9 cellular contexts compared by ENCODE assay signal in genomic region chr20:64101731-64102621, GRCh38. TPM values are rescaled to one million over a fixed set of nuclear protein-coding genes. Genes with fewer than 3 reads are reported as not detected.
DNase-seq lines count a peak whose midpoint lies in the region; ATAC-seq, FAIRE-seq and TF ChIP-seq lines count a peak whose summit lies in the region.
"Had no signal": no experiment of that assay in that cellular context is flagged by ENCODE, and none has a peak within 500 bp of the region (broad histone marks: within the 10 kb centered on the region; RNA-seq: fewer than 3 reads in every experiment).

No MANE protein-coding gene starts in this region.

- no peak overlapping the region for H2BK120ac ChIP-seq in H1 (replicated peaks; ENCODE audit: low read depth, low read length)

- TF ChIP-seq CTCF in H1 (IDR thresholded peaks at IDR 0.05; ENCODE audit: control extremely low read depth in 1 of 3, insufficient read depth in 1 of 3, low read depth in 1 of 3, low read length in 3 of 3) (peak; percentile 71 to 87 (median 78)), nephron progenitor cell (IDR thresholded peaks at IDR 0.05) (peak; percentile 76), type B pancreatic cell (conservative IDR thresholded peaks at IDR 0.05) (peak; percentile 88)

- peak overlapping the region; percentile 48 for H4K5ac ChIP-seq in H1 (ENCODE audit: insufficient read length, low read depth, low read length)

- H3K9me3 Mint-ChIP-seq in nephron progenitor cell (peaks cover under 1% of the 10 kb centered on the region), type B pancreatic cell (no peaks in the 10 kb centered on the region)

- no peak overlapping the region for H4K91ac ChIP-seq in H1 (replicated peaks; ENCODE audit: insufficient read length, low read length)

- peak overlapping the region; percentile 37 to 71 (median 52) for H3K4me3 ChIP-seq in H1 (ENCODE audit: extremely low read depth in 1 of 4, insufficient read depth in 2 of 4, low read depth in 3 of 4, low read length in 4 of 4)

- no peak for FAIRE-seq in H1 (lab: Jason Lieb, UNC)
- FAIRE-seq: TTC549 had no signal

- no peak overlapping the region for H3K56ac ChIP-seq in H1 (replicated peaks; ENCODE audit: insufficient read length, low read depth, low read length)

- H2BK12ac ChIP-seq in H1 (ENCODE audit: low read depth, low read length) = no peak overlapping the region

- H2BK15ac ChIP-seq in H1 (ENCODE audit: low read length) = no peak overlapping the region

- peaks cover 0 to 8% (median 3%) of the 10 kb centered on the region in 4 experiments; a peak in 3 of 7 replicates for H3K4me1 ChIP-seq in H1 (replicated peaks in 1 of 4; ENCODE audit: control insufficient read depth in 3 of 4, insufficient read depth in 4 of 4, low read length in 3 of 4)

- POLR2A ChIA-PET in H1 (lab: Charles Lee; ENCODE audit: partially characterized antibody) = no interaction called here

- H3K79me1 ChIP-seq in H1 (ENCODE audit: low read depth, low read length) = no peaks in the 10 kb centered on the region; the same call in 1 of the 2 replicates

- H3K4me1 Mint-ChIP-seq in nephron progenitor cell = peaks cover 26% of the 10 kb centered on the region
- peaks cover 5% of the 10 kb centered on the region for H3K4me1 Mint-ChIP-seq in type B pancreatic cell (ENCODE audit: unreplicated experiment)

- peak overlapping the region; percentile 80 for H3K4me3 Mint-ChIP-seq in nephron progenitor cell
- peak overlapping the region; percentile 84 for H3K4me3 Mint-ChIP-seq in type B pancreatic cell

- peak overlapping the region; percentile 91; the same call in 1 of the 2 replicates for H2AFZ ChIP-seq in H1 (ENCODE audit: low read length)

- peak overlapping the region; percentile 91; the same call in 1 of the 2 replicates for H4K8ac ChIP-seq in H1 (ENCODE audit: extremely low read depth, insufficient read depth, low read length)

- 20% methylated on average over 30 of the region's 64 CpGs; no CpG with 5 or more reads in 1 of the 2 experiments for WGBS in H1 (ENCODE audit: extremely low coverage in 1 of 2, insufficient coverage in 1 of 2, insufficient read length in 1 of 2, insufficient replicate concordance in 2 of 2, low coverage in 1 of 2, low lambda C conversion rate in 2 of 2, missing lambda C conversion rate in 1 of 2), 2 experiments

- no peak for ATAC-seq in GM21390 (IDR thresholded peaks at IDR 0.05; ENCODE audit: unreplicated experiment)
- ATAC-seq in GM18498 (IDR thresholded peaks at IDR 0.05; ENCODE audit: unreplicated experiment) = no peak

- H3K18ac ChIP-seq in H1 (ENCODE audit: extremely low read depth, low read length) = peak overlapping the region; percentile 78

- H3K36me3 Mint-ChIP-seq in nephron progenitor cell (ENCODE audit: low read depth) (peaks cover 1% of the 10 kb centered on the region), type B pancreatic cell (no peaks in the 10 kb centered on the region)

- no peak overlapping the region for H3K27ac ChIP-seq in H1 (ENCODE audit: low read depth, low read length)

- DNase-seq in GM03348 (ENCODE audit: low spot score) (peak; percentile 70), NCI-H146 (lab: John Stamatoyannopoulos, UW) (peak; percentile 68), H1 (ENCODE audit: low read depth in 1 of 2, low spot score in 2 of 2) (peak in 1 of 2 experiments; percentile 94), nephron progenitor cell (peak; percentile 85), type B pancreatic cell (ENCODE audit: extremely low spot score, unreplicated experiment) (no peak)
- peak; percentile 73 to 77 for DNase-seq in activated CD4-positive, alpha-beta T cell treated with anti-CD3 and anti-CD28 coated beads, Interleukin-2, amount 50 U/mL, for 48 hours

- H2BK5ac ChIP-seq in H1 (ENCODE audit: low read depth, low read length) = no peak overlapping the region

- no peaks in the 10 kb centered on the region for H3K79me2 ChIP-seq in H1 (ENCODE audit: control insufficient read depth in 1 of 2, insufficient read depth in 2 of 2, low read length in 2 of 2)

- H3K4me2 ChIP-seq in H1 (ENCODE audit: insufficient read depth in 1 of 2, low read depth in 2 of 2, low read length in 2 of 2) = peak overlapping the region; percentile 48 to 97

- H3K4ac ChIP-seq in H1 (replicated peaks; ENCODE audit: insufficient read length, low read depth, low read length) = no peak overlapping the region

- no peaks in the 10 kb centered on the region for H3K36me3 ChIP-seq in H1 (ENCODE audit: control insufficient read depth in 2 of 4, insufficient read depth in 4 of 4, low read length in 3 of 4)

- CTCF ChIA-PET in H1 (lab: Charles Lee; ENCODE audit: partially characterized antibody) = interaction anchor here (0.6 to 5.0 kb wide), 25 partner anchors 8 to 302 kb away, joined by 3 to 41 read pairs (median 4); partner anchors contain the start of genes LKAAEAR1, OPRL1, PRPF6 and RGS19

- peak; percentile 60 to 76 for TF ChIP-seq RAD21 in H1 (IDR thresholded peaks at IDR 0.05 in 1 of 2, conservative IDR thresholded peaks at IDR 0.05 in 1 of 2; ENCODE audit: low read depth in 2 of 2, low read length in 2 of 2)

- H3K14ac ChIP-seq in H1 (ENCODE audit: insufficient read length) = no peak overlapping the region

- no peak overlapping the region for H2AK5ac ChIP-seq in H1 (ENCODE audit: low read depth, low read length)

- no peak overlapping the region for H3K23ac ChIP-seq in H1 (ENCODE audit: insufficient read length)

- 0 out of 7 replicates have a peak overlapping the region, but pooled peaks of 1 of the 4 experiments have one; percentile 17 for H3K9ac ChIP-seq in H1 (replicated peaks in 1 of 4; ENCODE audit: extremely low read depth in 1 of 4, low read depth in 3 of 4, low read length in 3 of 4)

- H3K27me3 ChIP-seq in H1 (replicated peaks in 1 of 4; ENCODE audit: control insufficient read depth in 3 of 4, extremely low read depth in 1 of 4, insufficient read depth in 3 of 4, low read length in 3 of 4) = peaks cover 2 to 26% (median 21%) of the 10 kb centered on the region in 4 experiments

- H3K9me3 ChIP-seq in H1 (ENCODE audit: insufficient read depth in 2 of 2, low read depth in 1 of 2, low read length in 1 of 2) = no peaks in the 10 kb centered on the region

- H3K27me3 Mint-ChIP-seq in nephron progenitor cell (ENCODE audit: low read depth, poor library complexity) = peaks cover 38% of the 10 kb centered on the region
- H3K27me3 Mint-ChIP-seq in type B pancreatic cell = peaks cover 42% of the 10 kb centered on the region

- no peak overlapping the region for H3K27ac Mint-ChIP-seq in nephron progenitor cell
- H3K27ac Mint-ChIP-seq in type B pancreatic cell = no peak overlapping the region

- H2BK20ac ChIP-seq in H1 (ENCODE audit: low read length) = no peak overlapping the region

- TF ChIP-seq POLR2A in H1 (IDR thresholded peaks at IDR 0.05; ENCODE audit: control extremely low read depth in 1 of 2, low read depth in 2 of 2, low read length in 2 of 2) = no peak

- TF ChIP-seq EP300 in H1 (IDR thresholded peaks at IDR 0.05; ENCODE audit: borderline replicate concordance in 1 of 2, low read depth in 2 of 2, low read length in 2 of 2) = no peak

- peaks cover 2% of the 10 kb centered on the region; the same call in 1 of the 2 replicates for H3K23me2 ChIP-seq in H1 (ENCODE audit: low read depth, low read length)

- peaks cover 0 to 3% of the 10 kb centered on the region in 2 experiments for H4K20me1 ChIP-seq in H1 (replicated peaks in 1 of 2; ENCODE audit: control insufficient read depth in 1 of 2, insufficient read depth in 2 of 2, low read length in 2 of 2)

RNA-seq across cellular contexts. Expression of gene NPBWR2, which starts 5.4 kb away (rescaled TPM):
- not detected in 2 replicates for total RNA-seq in H1 (2021; fragmentation: NEBNext Ultra II Directional; extraction: Animal tissue kit (Norgen Biotek cat#: 25700))
- polyA plus RNA-seq in H1 (2011; rRNA removed) = not detected in 2 replicates
- not detected for polyA plus RNA-seq in H1 (2011; cell fraction: cytosol; rRNA removed)
- not detected for polyA plus RNA-seq in H1 (2011; cell fraction: nucleus; rRNA removed)
- polyA plus RNA-seq in H1 (2012, experiment 1 of 2) = 0.11 TPM in 1 of 4 replicates, not detected in the others
- not detected for polyA plus RNA-seq in H1 (2012, experiment 2 of 2)
- not detected for polyA plus RNA-seq in H1 (2013, experiment 1 of 2)
- not detected for polyA plus RNA-seq in H1 (2013, experiment 2 of 2)
- not detected in 2 replicates for polyA minus RNA-seq in H1 (2011; rRNA and poly(A)+ RNA removed)
- not detected for polyA minus RNA-seq in H1 (2011; cell fraction: cytosol; rRNA and poly(A)+ RNA removed)
- not detected for polyA minus RNA-seq in H1 (2011; cell fraction: nucleus; rRNA and poly(A)+ RNA removed)
- total RNA-seq in type B pancreatic cell (ENCODE audit: low replicate concordance) = not detected in 2 replicates

RNA-seq across cellular contexts. Expression of gene LKAAEAR1, which starts 17.8 kb away (rescaled TPM):
- 0.41 and 0.52 TPM in 2 replicates for total RNA-seq in H1 (2021; fragmentation: NEBNext Ultra II Directional; extraction: Animal tissue kit (Norgen Biotek cat#: 25700))
- polyA plus RNA-seq in H1 (2011; rRNA removed) = 0.53 and 0.91 TPM in 2 replicates
- polyA plus RNA-seq in H1 (2011; cell fraction: cytosol; rRNA removed) = 0.65 TPM
- polyA plus RNA-seq in H1 (2011; cell fraction: nucleus; rRNA removed) = 0.34 TPM
- 0.24 TPM in 1 of 4 replicates, not detected in the others for polyA plus RNA-seq in H1 (2012, experiment 1 of 2)
- polyA plus RNA-seq in H1 (2012, experiment 2 of 2) = not detected
- 0.20 TPM for polyA plus RNA-seq in H1 (2013, experiment 1 of 2)
- polyA plus RNA-seq in H1 (2013, experiment 2 of 2) = 0.28 TPM
- polyA minus RNA-seq in H1 (2011; rRNA and poly(A)+ RNA removed) = not detected in 2 replicates
- polyA minus RNA-seq in H1 (2011; cell fraction: cytosol; rRNA and poly(A)+ RNA removed) = not detected
- polyA minus RNA-seq in H1 (2011; cell fraction: nucleus; rRNA and poly(A)+ RNA removed) = not detected
- not detected in 2 replicates for total RNA-seq in type B pancreatic cell (ENCODE audit: low replicate concordance)

RNA-seq across cellular contexts. Expression of gene OPRL1, which starts 22.1 kb away (rescaled TPM):
- total RNA-seq in H1 (2021; fragmentation: NEBNext Ultra II Directional; extraction: Animal tissue kit (Norgen Biotek cat#: 25700)) = 0.52 and 0.63 TPM in 2 replicates
- polyA plus RNA-seq in H1 (2011; rRNA removed) = 0.98 and 2.0 TPM in 2 replicates
- 1.3 TPM for polyA plus RNA-seq in H1 (2011; cell fraction: cytosol; rRNA removed)
- polyA plus RNA-seq in H1 (2011; cell fraction: nucleus; rRNA removed) = 2.1 TPM
- 0.52 to 1.4 TPM (median 1.1 TPM) in 4 replicates for polyA plus RNA-seq in H1 (2012, experiment 1 of 2)
- polyA plus RNA-seq in H1 (2012, experiment 2 of 2) = 0.81 TPM
- polyA plus RNA-seq in H1 (2013, experiment 1 of 2) = 0.39 TPM
- 0.46 TPM for polyA plus RNA-seq in H1 (2013, experiment 2 of 2)
- polyA minus RNA-seq in H1 (2011; rRNA and poly(A)+ RNA removed) = 1.2 and 1.4 TPM in 2 replicates
- 1.4 TPM for polyA minus RNA-seq in H1 (2011; cell fraction: cytosol; rRNA and poly(A)+ RNA removed)
- 0.50 TPM for polyA minus RNA-seq in H1 (2011; cell fraction: nucleus; rRNA and poly(A)+ RNA removed)
- 0.50 and 1.9 TPM in 2 replicates for total RNA-seq in type B pancreatic cell (ENCODE audit: low replicate concordance)

RNA-seq across cellular contexts. Expression of gene RGS19, which starts 22.7 kb away (rescaled TPM):
- total RNA-seq in H1 (2021; fragmentation: NEBNext Ultra II Directional; extraction: Animal tissue kit (Norgen Biotek cat#: 25700)) = 12.7 and 13.1 TPM in 2 replicates
- polyA plus RNA-seq in H1 (2011; rRNA removed) = 16.8 and 21.9 TPM in 2 replicates
- 14.6 TPM for polyA plus RNA-seq in H1 (2011; cell fraction: cytosol; rRNA removed)
- polyA plus RNA-seq in H1 (2011; cell fraction: nucleus; rRNA removed) = 18.9 TPM
- polyA plus RNA-seq in H1 (2012, experiment 1 of 2) = 9.5 to 12.1 TPM (median 10.6 TPM) in 4 replicates
- polyA plus RNA-seq in H1 (2012, experiment 2 of 2) = 8.8 TPM
- polyA plus RNA-seq in H1 (2013, experiment 1 of 2) = 9.0 TPM
- 8.9 TPM for polyA plus RNA-seq in H1 (2013, experiment 2 of 2)
- 4.3 and 4.8 TPM in 2 replicates for polyA minus RNA-seq in H1 (2011; rRNA and poly(A)+ RNA removed)
- polyA minus RNA-seq in H1 (2011; cell fraction: cytosol; rRNA and poly(A)+ RNA removed) = 8.7 TPM
- polyA minus RNA-seq in H1 (2011; cell fraction: nucleus; rRNA and poly(A)+ RNA removed) = 6.3 TPM
- total RNA-seq in type B pancreatic cell (ENCODE audit: low replicate concordance) = 8.4 and 9.5 TPM in 2 replicates

RNA-seq across cellular contexts. Expression of gene TCEA2, which starts 39.0 kb away (rescaled TPM):
- 41.4 and 46.3 TPM in 2 replicates for total RNA-seq in H1 (2021; fragmentation: NEBNext Ultra II Directional; extraction: Animal tissue kit (Norgen Biotek cat#: 25700))
- polyA plus RNA-seq in H1 (2011; rRNA removed) = 42.3 and 66.0 TPM in 2 replicates
- polyA plus RNA-seq in H1 (2011; cell fraction: cytosol; rRNA removed) = 52.5 TPM
- polyA plus RNA-seq in H1 (2011; cell fraction: nucleus; rRNA removed) = 118 TPM
- 34.2 to 60.1 TPM (median 48.8 TPM) in 4 replicates for polyA plus RNA-seq in H1 (2012, experiment 1 of 2)
- 35.4 TPM for polyA plus RNA-seq in H1 (2012, experiment 2 of 2)
- 55.3 TPM for polyA plus RNA-seq in H1 (2013, experiment 1 of 2)
- 51.7 TPM for polyA plus RNA-seq in H1 (2013, experiment 2 of 2)
- 9.5 and 12.8 TPM in 2 replicates for polyA minus RNA-seq in H1 (2011; rRNA and poly(A)+ RNA removed)
- polyA minus RNA-seq in H1 (2011; cell fraction: cytosol; rRNA and poly(A)+ RNA removed) = 14.2 TPM
- 35.6 TPM for polyA minus RNA-seq in H1 (2011; cell fraction: nucleus; rRNA and poly(A)+ RNA removed)
- total RNA-seq in type B pancreatic cell (ENCODE audit: low replicate concordance) = 33.4 and 73.3 TPM in 2 replicates
